ENCODE assay signal across 17 cellular contexts in genomic region chr9:86639287-86639686, GRCh38.
A peak's percentile ranks its signal among the peaks of the same experiment; 100 is the strongest.
DNase-seq lines count a peak whose midpoint lies in the region; ATAC-seq and TF ChIP-seq lines count a peak whose summit lies in the region.
"Had no signal": no experiment of that assay in that cellular context is flagged by ENCODE, and none has a peak within 500 bp of the region (broad histone marks: within the 10 kb centered on the region; RNA-seq: fewer than 3 reads in every experiment).

No MANE protein-coding gene starts in this region.

- peak overlapping the region; percentile 60 for H3K27ac ChIP-seq in C4-2B
- H3K27ac ChIP-seq in VCaP: peak overlapping the region; percentile 39
- no peak overlapping the region for H3K27ac ChIP-seq in body of pancreas
- H3K27ac ChIP-seq: GM23248 had no signal

- H3K36me3 ChIP-seq in body of pancreas (replicated peaks in 1 of 2; ENCODE audit: insufficient read depth in 1 of 2, low read depth in 2 of 2): no peaks in the 10 kb centered on the region
- H3K36me3 ChIP-seq: BE2C had no signal

- H3K27me3 ChIP-seq in body of pancreas: no peaks in the 10 kb centered on the region
- H3K27me3 ChIP-seq: BE2C had no signal

- peaks cover 9% of the 10 kb centered on the region for H3K4me1 ChIP-seq in body of pancreas
- H3K4me1 ChIP-seq: BE2C had no signal

- DNase-seq in nephron progenitor cell: no peak
- no peak for DNase-seq in NCI-H2227 treated with DMSO at 0.1 percent for 48 hours (lab: John Stamatoyannopoulos, UW)
- DNase-seq in HuH-7.5 (ENCODE audit: low spot score): no peak
- no peak for DNase-seq in body of pancreas
- DNase-seq in activated T-cell treated with anti-CD3 and anti-CD28 coated beads, Interleukin-2, amount 50 U/mL, for 1 hour: no peak
- DNase-seq: ACHN; BE2C; C1 segment of cervical spinal cord; CD4-positive, alpha-beta T cell; DMS79; GDM1; HCEC 1CT; HFFc6 had no signal

- H3K4me3 ChIP-seq in body of pancreas: no peak overlapping the region
- H3K4me3 ChIP-seq: GM23248 had no signal

- ATAC-seq in body of pancreas: no peak

- no peak for TF ChIP-seq POLR2A in body of pancreas (IDR thresholded peaks at IDR 0.05)

- peaks cover 8% of the 10 kb centered on the region for H3K27me3 Mint-ChIP-seq in nephron progenitor cell (ENCODE audit: low read depth, poor library complexity)

- H3K4me3 Mint-ChIP-seq in nephron progenitor cell: no peak overlapping the region
- H3K4me3 Mint-ChIP-seq: CD4-positive, alpha-beta T cell; HFFc6 had no signal

- H3K9me3 ChIP-seq in body of pancreas: no peaks in the 10 kb centered on the region
- H3K9me3 ChIP-seq: BE2C, Caco-2 had no signal

- H3K4me1 Mint-ChIP-seq in nephron progenitor cell: peaks cover 83% of the 10 kb centered on the region

- peak overlapping the region; percentile 15 for H3K27ac Mint-ChIP-seq in nephron progenitor cell
- H3K27ac Mint-ChIP-seq: CD4-positive, alpha-beta T cell; HFFc6 had no signal

- 75 to 80% methylated on average over 2 of the region's 2 CpGs for WGBS in body of pancreas, 2 donors

- intact Hi-C loops in body of pancreas (cut with DNase I): no loop called here

- peaks cover 16% of the 10 kb centered on the region for H3K9me3 Mint-ChIP-seq in nephron progenitor cell
- H3K9me3 Mint-ChIP-seq: CD4-positive, alpha-beta T cell; HFFc6 had no signal

- no peaks in the 10 kb centered on the region for H3K36me3 Mint-ChIP-seq in nephron progenitor cell (ENCODE audit: low read depth)

- TF ChIP-seq CTCF in C4-2B (conservative IDR thresholded peaks at IDR 0.05): no peak
- TF ChIP-seq CTCF in VCaP (conservative IDR thresholded peaks at IDR 0.05): no peak
- no peak for TF ChIP-seq CTCF in nephron progenitor cell (IDR thresholded peaks at IDR 0.05)
- TF ChIP-seq CTCF in body of pancreas (IDR thresholded peaks at IDR 0.05): no peak

Comparison
In these comparisons a context has a peak if more than half of its experiments do, and no peak if none do; other contexts are left out.
1. H3K27ac ChIP-seq: peak in C4-2B (single experiment) and VCaP (single experiment); none in body of pancreas (0 of 4).